ENCODE assay signal across 15 cellular contexts in genomic region chr11:10936999-10937398, GRCh38.
A peak's percentile ranks its signal among the peaks of the same experiment; 100 is the strongest.
DNase-seq lines count a peak whose midpoint lies in the region; ATAC-seq and TF ChIP-seq lines count a peak whose summit lies in the region.
"Had no signal": no experiment of that assay in that cellular context is flagged by ENCODE, and none has a peak within 500 bp of the region (broad histone marks: within the 10 kb centered on the region; RNA-seq: fewer than 3 reads in every experiment).

No MANE protein-coding gene starts in this region.

- H2BK120ac ChIP-seq in IMR-90 (ENCODE audit: low read depth, low read length), result no peak overlapping the region

- no peak overlapping the region for H2AK5ac ChIP-seq in IMR-90 (ENCODE audit: low read depth, low read length)

- H3K79me2 ChIP-seq in GM23338 (replicated peaks; ENCODE audit: insufficient read depth) (no peaks in the 10 kb centered on the region), neural progenitor cell (ENCODE audit: low read depth) (no peaks in the 10 kb centered on the region)

- peaks cover 2 to 6% of the 10 kb centered on the region in 2 experiments; a peak in 1 of 4 replicates for H3K79me1 ChIP-seq in IMR-90 (ENCODE audit: low read depth in 1 of 2, low read length in 2 of 2)

- H3K9me3 Mint-ChIP-seq in GM23338, result peaks cover 4% of the 10 kb centered on the region; the same call in 1 of the 3 replicates
- H3K9me3 Mint-ChIP-seq in dendritic cell treated with granulocyte-macrophage colony-stimulating factor and Interleukin-4, amounts not matched to agents 40 ng/mL and 50 ng/mL, for 4 days, result no peaks in the 10 kb centered on the region
- H3K9me3 Mint-ChIP-seq in neural progenitor cell, result no peaks in the 10 kb centered on the region
- no peaks in the 10 kb centered on the region for H3K9me3 Mint-ChIP-seq in CD8-positive, alpha-beta memory T cell
- no peaks in the 10 kb centered on the region for H3K9me3 Mint-ChIP-seq in activated T-cell treated with anti-CD3 and anti-CD28 coated beads, Interleukin-2, amount 50 U/mL, for 4 hours
- H3K9me3 Mint-ChIP-seq: H9 had no signal

- POLR2A ChIA-PET in IMR-90 (lab: Charles Lee; ENCODE audit: unreplicated experiment), result no interaction called here
- POLR2A ChIA-PET in CD8-positive, alpha-beta memory T cell (lab: Charles Lee), result no interaction called here

- TF ChIP-seq POLR2A in IMR-90 (IDR thresholded peaks at IDR 0.05; ENCODE audit: low read depth, low read length), result no peak

- peak overlapping the region; percentile 69 for H2AFZ ChIP-seq in GM23338
- no peak overlapping the region for H2AFZ ChIP-seq in IMR-90 (replicated peaks; ENCODE audit: low read length, poor library complexity)
- H2AFZ ChIP-seq in neural progenitor cell (replicated peaks), result peak overlapping the region; percentile 52

- H3K56ac ChIP-seq in IMR-90 (ENCODE audit: extremely low read depth, insufficient read depth, low read length), result no peak overlapping the region

- H3K9me1 ChIP-seq in IMR-90 (ENCODE audit: insufficient read depth, low read length), result no peaks in the 10 kb centered on the region

- dilution Hi-C loops in IMR-90 (cut with HindIII; ENCODE audit: low sequenced_read_pairs, unreplicated experiment), result no loop called here

- CTCF ChIA-PET in IMR-90 (lab: Yijun Ruan, JAX), result interaction anchor here (0.7 kb wide), 1 partner anchor 105 kb away, joined by 3 read pairs; no protein-coding TSS in a partner anchor
- CTCF ChIA-PET in CD8-positive, alpha-beta memory T cell (lab: Charles Lee), result interaction anchor here (0.8 to 1.3 kb wide), 2 partner anchors 16 to 84 kb away, joined by 3 read pairs; no protein-coding TSS in a partner anchor

- H4K5ac ChIP-seq in IMR-90 (ENCODE audit: low read depth, low read length), result no peak overlapping the region

- no peak overlapping the region for H2BK20ac ChIP-seq in IMR-90 (ENCODE audit: low read depth, low read length)

- H3K9ac ChIP-seq in IMR-90 (ENCODE audit: low read depth, low read length) (no peak overlapping the region), neural progenitor cell (no peak overlapping the region)

- H3K27me3 ChIP-seq in GM23338 (ENCODE audit: insufficient read depth) (no peaks in the 10 kb centered on the region), IMR-90 (ENCODE audit: control insufficient read depth, insufficient read depth, low read length) (peaks cover 23% of the 10 kb centered on the region), neural progenitor cell (no peaks in the 10 kb centered on the region)
- H3K27me3 ChIP-seq in CD8-positive, alpha-beta memory T cell (ENCODE audit: insufficient read depth, low read length, poor library complexity, severe bottlenecking), result peaks cover 11% of the 10 kb centered on the region

- H3K36me3 Mint-ChIP-seq in GM23338 (ENCODE audit: low read depth), result no peaks in the 10 kb centered on the region
- H3K36me3 Mint-ChIP-seq in dendritic cell treated with granulocyte-macrophage colony-stimulating factor and Interleukin-4, amounts not matched to agents 40 ng/mL and 50 ng/mL, for 4 days (ENCODE audit: low read depth), result no peaks in the 10 kb centered on the region
- no peaks in the 10 kb centered on the region for H3K36me3 Mint-ChIP-seq in neural progenitor cell
- no peaks in the 10 kb centered on the region for H3K36me3 Mint-ChIP-seq in CD8-positive, alpha-beta memory T cell
- no peaks in the 10 kb centered on the region for H3K36me3 Mint-ChIP-seq in activated T-cell treated with anti-CD3 and anti-CD28 coated beads, Interleukin-2, amount 50 U/mL, for 4 hours (ENCODE audit: insufficient read depth)
- H3K36me3 Mint-ChIP-seq: CD4-positive, alpha-beta memory T cell had no signal

- H4K8ac ChIP-seq in IMR-90 (ENCODE audit: low read depth in 2 of 2, low read length in 2 of 2), result no peak overlapping the region

- H3K27ac ChIP-seq in GM23338 (ENCODE audit: low read depth), result no peak overlapping the region
- no peak overlapping the region for H3K27ac ChIP-seq in IMR-90 (ENCODE audit: insufficient read depth, low read length)
- H3K27ac ChIP-seq in neural progenitor cell, result no peak overlapping the region
- no peak overlapping the region for H3K27ac ChIP-seq in CD8-positive, alpha-beta memory T cell (ENCODE audit: low read depth, low read length)

- H3K4me3 Mint-ChIP-seq in GM23338 (no peak overlapping the region), neural progenitor cell (no peak overlapping the region)
- no peak overlapping the region for H3K4me3 Mint-ChIP-seq in dendritic cell treated with granulocyte-macrophage colony-stimulating factor and Interleukin-4, amounts not matched to agents 40 ng/mL and 50 ng/mL, for 4 days
- H3K4me3 Mint-ChIP-seq in CD8-positive, alpha-beta memory T cell, result no peak overlapping the region
- H3K4me3 Mint-ChIP-seq in activated T-cell treated with anti-CD3 and anti-CD28 coated beads, Interleukin-2, amount 50 U/mL, for 4 hours, result no peak overlapping the region
- H3K4me3 Mint-ChIP-seq: CD4-positive, alpha-beta memory T cell; H9 had no signal

- no peak overlapping the region for H2BK5ac ChIP-seq in IMR-90 (ENCODE audit: low read depth, low read length, poor library complexity, severe bottlenecking)

- TF ChIP-seq RAD21 in IMR-90 (IDR thresholded peaks at IDR 0.05; ENCODE audit: low read length), result no peak

- H3K9me3 ChIP-seq in IMR-90 (ENCODE audit: control insufficient read depth, insufficient read depth, low read length) (no peaks in the 10 kb centered on the region), neural progenitor cell (ENCODE audit: low read depth) (no peaks in the 10 kb centered on the region)
- no peaks in the 10 kb centered on the region for H3K9me3 ChIP-seq in CD8-positive, alpha-beta memory T cell (ENCODE audit: low read length)
- H3K9me3 ChIP-seq: Caco-2 had no signal

- H3K36me3 ChIP-seq in GM23338 (ENCODE audit: insufficient read depth) (no peaks in the 10 kb centered on the region), IMR-90 (ENCODE audit: control insufficient read depth, insufficient read depth, low read length) (no peaks in the 10 kb centered on the region), neural progenitor cell (no peaks in the 10 kb centered on the region)
- no peaks in the 10 kb centered on the region for H3K36me3 ChIP-seq in CD8-positive, alpha-beta memory T cell (ENCODE audit: insufficient read depth, low read length)

- H3K4me1 ChIP-seq in GM23338 (ENCODE audit: insufficient read depth) (peaks cover 9% of the 10 kb centered on the region; the same call in 1 of the 2 replicates), IMR-90 (ENCODE audit: control insufficient read depth, insufficient read depth, low read length) (peaks cover 5% of the 10 kb centered on the region), neural progenitor cell (peaks cover 7% of the 10 kb centered on the region)
- H3K4me1 ChIP-seq in CD8-positive, alpha-beta memory T cell (ENCODE audit: insufficient read depth, low read length), result no peaks in the 10 kb centered on the region

- 0 out of 2 replicates have a peak, but pooled peaks cover 5% of the 10 kb centered on the region for H3K9me2 ChIP-seq in GM23338 (ENCODE audit: insufficient read depth)

- in situ Hi-C loops in IMR-90 (cut with MboI; ENCODE audit: low sequenced_read_pairs), result no loop called here

- DNase-seq in GM23338 (ENCODE audit: low spot score) (no peak), IMR-90 (no peak), neural progenitor cell (ENCODE audit: low spot score) (no peak), cerebellum (ENCODE audit: low spot score) (no peak)
- no peak for DNase-seq in effector CD8-positive, alpha-beta T cell (lab: John Stamatoyannopoulos, UW)
- DNase-seq in CD8-positive, alpha-beta memory T cell, result no peak
- DNase-seq in activated T-cell treated with anti-CD3 and anti-CD28 coated beads, Interleukin-2, amount 50 U/mL, for 4 hours, result no peak
- DNase-seq: C1 segment of cervical spinal cord, Caco-2, DMS153, DND-41, H9 had no signal

- intact Hi-C loops in IMR-90 (cut with micrococcal nuclease), result loop anchor here (10.0 kb wide), 1 partner anchor 208 kb away; no protein-coding TSS in a partner anchor
- intact Hi-C loops in dendritic cell treated with granulocyte-macrophage colony-stimulating factor and Interleukin-4, amounts not matched to agents 40 ng/mL and 50 ng/mL, for 4 days (cut with micrococcal nuclease), result no loop called here

- H4K20me1 ChIP-seq in GM23338 (replicated peaks; ENCODE audit: insufficient read depth) (no peaks in the 10 kb centered on the region), IMR-90 (ENCODE audit: insufficient read depth, low read length) (no peaks in the 10 kb centered on the region), neural progenitor cell (ENCODE audit: low read depth) (no peaks in the 10 kb centered on the region)

- no peak for ATAC-seq in GM23338
- no peak for ATAC-seq in IMR-90 (ENCODE audit: low read depth)
- ATAC-seq in activated T-cell treated with anti-CD3 and anti-CD28 coated beads, Interleukin-2, amount 50 U/mL, for 4 hours, result no peak
- ATAC-seq: HCT116 had no signal

- no peak overlapping the region for H4K91ac ChIP-seq in IMR-90 (ENCODE audit: insufficient read depth, low read depth, low read length)

- H2AK9ac ChIP-seq in IMR-90 (replicated peaks; ENCODE audit: low read depth, low read length, poor library complexity), result no peak overlapping the region

- H3K27me3 Mint-ChIP-seq in GM23338 (ENCODE audit: insufficient read depth, low read depth, poor library complexity) (peaks cover 1% of the 10 kb centered on the region), neural progenitor cell (ENCODE audit: insufficient read depth, low read depth) (peaks cover 1% of the 10 kb centered on the region)
- H3K27me3 Mint-ChIP-seq in dendritic cell treated with granulocyte-macrophage colony-stimulating factor and Interleukin-4, amounts not matched to agents 40 ng/mL and 50 ng/mL, for 4 days, result peaks cover 11% of the 10 kb centered on the region
- peaks cover 6 to 19% of the 10 kb centered on the region in 2 donors for H3K27me3 Mint-ChIP-seq in CD8-positive, alpha-beta memory T cell
- peaks cover 14% of the 10 kb centered on the region for H3K27me3 Mint-ChIP-seq in activated T-cell treated with anti-CD3 and anti-CD28 coated beads, Interleukin-2, amount 50 U/mL, for 4 hours (ENCODE audit: low read depth)

- no peak overlapping the region for H3K14ac ChIP-seq in IMR-90 (replicated peaks; ENCODE audit: low read depth, low read length)

- no peak overlapping the region for H2BK15ac ChIP-seq in IMR-90 (ENCODE audit: low read depth, low read length)

- H3K23ac ChIP-seq in IMR-90 (ENCODE audit: low read depth, low read length), result no peak overlapping the region

- WGBS in IMR-90 (ENCODE audit: extremely low coverage in 2 of 2, insufficient read length in 1 of 2), 2 experiments, result 89% methylated on average over 1 of the region's 3 CpGs; no CpG with 5 or more reads in 1 of the 2 experiments

- no peak overlapping the region for H3K4ac ChIP-seq in IMR-90 (ENCODE audit: low read depth, low read length)

- H3K4me1 Mint-ChIP-seq in GM23338, result peaks cover 14% of the 10 kb centered on the region
- peaks cover 55% of the 10 kb centered on the region for H3K4me1 Mint-ChIP-seq in dendritic cell treated with granulocyte-macrophage colony-stimulating factor and Interleukin-4, amounts not matched to agents 40 ng/mL and 50 ng/mL, for 4 days (ENCODE audit: low read depth)
- H3K4me1 Mint-ChIP-seq in neural progenitor cell, result peaks cover 12% of the 10 kb centered on the region
- H3K4me1 Mint-ChIP-seq in CD8-positive, alpha-beta memory T cell, result peaks cover 9 to 21% (median 13%) of the 10 kb centered on the region in 3 donors
- H3K4me1 Mint-ChIP-seq in activated T-cell treated with anti-CD3 and anti-CD28 coated beads, Interleukin-2, amount 50 U/mL, for 4 hours (ENCODE audit: low read depth), result peaks cover 14% of the 10 kb centered on the region

- no TSS peak for BruUV-seq in IMR-90 (replicated peaks; lab: Mats Ljungman, UMichigan)

- H3K4me3 ChIP-seq in GM23338, result no peak overlapping the region
- no peak overlapping the region for H3K4me3 ChIP-seq in IMR-90 (ENCODE audit: insufficient read depth, low read depth, low read length)
- no peak overlapping the region for H3K4me3 ChIP-seq in neural progenitor cell
- H3K4me3 ChIP-seq in CD8-positive, alpha-beta memory T cell (ENCODE audit: low read length), result no peak overlapping the region

- H3K4me2 ChIP-seq in GM23338 (no peak overlapping the region), IMR-90 (ENCODE audit: low read depth, low read length) (no peak overlapping the region), neural progenitor cell (no peak overlapping the region)

- H3K27ac Mint-ChIP-seq in GM23338, result no peak overlapping the region
- peak overlapping the region; percentile 43 for H3K27ac Mint-ChIP-seq in dendritic cell treated with granulocyte-macrophage colony-stimulating factor and Interleukin-4, amounts not matched to agents 40 ng/mL and 50 ng/mL, for 4 days
- H3K27ac Mint-ChIP-seq in neural progenitor cell, result no peak overlapping the region
- H3K27ac Mint-ChIP-seq in CD8-positive, alpha-beta memory T cell, result no peak overlapping the region
- H3K27ac Mint-ChIP-seq: CD4-positive, alpha-beta memory T cell; H9 had no signal

- no peak overlapping the region for H3K18ac ChIP-seq in IMR-90 (ENCODE audit: low read depth, low read length)

- H3F3A ChIP-seq in GM23338 (replicated peaks; ENCODE audit: low read depth) (no peaks in the 10 kb centered on the region), neural progenitor cell (ENCODE audit: low read depth) (peaks cover 12% of the 10 kb centered on the region)

- TF ChIP-seq CTCF in GM23338 (conservative IDR thresholded peaks at IDR 0.05; ENCODE audit: low read depth in 2 of 2), result no peak
- no peak for TF ChIP-seq CTCF in IMR-90 (conservative IDR thresholded peaks at IDR 0.05; ENCODE audit: low read depth, low read length)
- TF ChIP-seq CTCF in neural progenitor cell (IDR thresholded peaks at IDR 0.05), result no peak
